In genomic region chr3:185646382-185647133, GRCh38 we compare ENCODE assay signal across 16 cellular contexts.
DNase-seq lines count a peak whose midpoint lies in the region; ATAC-seq and TF ChIP-seq lines count a peak whose summit lies in the region.
"Had no signal": no experiment of that assay in that cellular context is flagged by ENCODE, and none has a peak within 500 bp of the region (broad histone marks: within the 10 kb centered on the region; RNA-seq: fewer than 3 reads in every experiment).

No MANE protein-coding gene starts in this region.

- CTCF ChIA-PET in activated CD8-positive, alpha-beta T cell treated with anti-CD3 and anti-CD28 coated beads, Interleukin-2, amount 10 ng/mL, durations not matched to agents 7 days and 5 days (lab: Charles Lee): interaction anchor here (1.4 kb wide), 1 partner anchor 13 kb away, joined by 4 read pairs; no protein-coding TSS in a partner anchor

- peak; percentile 8 for DNase-seq in SIG-M5 treated with dmso at 0.1 percent for 504 hours (lab: John Stamatoyannopoulos, UW; ENCODE audit: unreplicated experiment)
- no peak for DNase-seq in SIG-M5 (lab: John Stamatoyannopoulos, UW)
- DNase-seq in osteocyte (ENCODE audit: extremely low spot score, unreplicated experiment): peak; percentile 63
- no peak for DNase-seq in activated CD8-positive, alpha-beta T cell treated with anti-CD3 and anti-CD28 coated beads, Interleukin-2, amount 10 ng/mL, durations not matched to agents 7 days and 5 days
- DNase-seq in DMS 273 (lab: John Stamatoyannopoulos, UW; ENCODE audit: unreplicated experiment): no peak
- DNase-seq: activated CD8-positive, alpha-beta memory T cell treated with anti-CD3 and anti-CD28 coated beads, Interleukin-2, amount 10 ng/mL, durations not matched to agents 7 days and 5 days; activated naive CD8-positive, alpha-beta T cell treated with anti-CD3 and anti-CD28 coated beads for 36 hours; dermis blood vessel endothelial cell; DMS 273 treated with DMSO at 0.1 percent for 48 hours; foreskin keratinocyte; NCI-H2029 had no signal

- ATAC-seq in activated CD8-positive, alpha-beta T cell treated with anti-CD3 and anti-CD28 coated beads, Interleukin-2, amount 10 ng/mL, durations not matched to agents 7 days and 5 days: no peak
- no peak for ATAC-seq in HG03520 (IDR thresholded peaks at IDR 0.05; ENCODE audit: unreplicated experiment)
- ATAC-seq: activated CD8-positive, alpha-beta memory T cell treated with anti-CD3 and anti-CD28 coated beads, Interleukin-2, amount 10 ng/mL, durations not matched to agents 7 days and 5 days; foreskin keratinocyte had no signal

- no peaks in the 10 kb centered on the region for H3K27me3 Mint-ChIP-seq in brain
- H3K27me3 Mint-ChIP-seq in osteocyte (ENCODE audit: unreplicated experiment): no peaks in the 10 kb centered on the region
- peaks cover 6% of the 10 kb centered on the region for H3K27me3 Mint-ChIP-seq in activated CD8-positive, alpha-beta T cell treated with anti-CD3 and anti-CD28 coated beads, Interleukin-2, amount 10 ng/mL, durations not matched to agents 7 days and 5 days (ENCODE audit: low read depth)

- peaks cover 22% of the 10 kb centered on the region for H3K4me1 ChIP-seq in HUES48 (ENCODE audit: control insufficient read depth, insufficient read depth, low read length)
- H3K4me1 ChIP-seq: foreskin keratinocyte, vagina had no signal

- H3K9me3 Mint-ChIP-seq in brain: no peaks in the 10 kb centered on the region
- H3K9me3 Mint-ChIP-seq in osteocyte (ENCODE audit: unreplicated experiment): no peaks in the 10 kb centered on the region
- no peaks in the 10 kb centered on the region for H3K9me3 Mint-ChIP-seq in activated CD8-positive, alpha-beta T cell treated with anti-CD3 and anti-CD28 coated beads, Interleukin-2, amount 10 ng/mL, durations not matched to agents 7 days and 5 days (ENCODE audit: insufficient read depth)
- H3K9me3 Mint-ChIP-seq: activated naive CD8-positive, alpha-beta T cell treated with anti-CD3 and anti-CD28 coated beads for 36 hours had no signal

- no peaks in the 10 kb centered on the region for H3K27me3 ChIP-seq in HUES48 (ENCODE audit: control insufficient read depth, insufficient read depth, low read length)
- H3K27me3 ChIP-seq: foreskin keratinocyte, neutrophil, vagina had no signal

- H3K36me3 Mint-ChIP-seq in brain: peaks cover 71% of the 10 kb centered on the region
- H3K36me3 Mint-ChIP-seq in osteocyte (ENCODE audit: unreplicated experiment): peaks cover 56% of the 10 kb centered on the region
- H3K36me3 Mint-ChIP-seq in activated CD8-positive, alpha-beta T cell treated with anti-CD3 and anti-CD28 coated beads, Interleukin-2, amount 10 ng/mL, durations not matched to agents 7 days and 5 days (ENCODE audit: low read depth): no peaks in the 10 kb centered on the region
- H3K36me3 Mint-ChIP-seq: activated CD8-positive, alpha-beta memory T cell treated with anti-CD3 and anti-CD28 coated beads, Interleukin-2, amount 10 ng/mL, durations not matched to agents 7 days and 5 days; activated naive CD8-positive, alpha-beta T cell treated with anti-CD3 and anti-CD28 coated beads for 36 hours had no signal

- no peak for TF ChIP-seq CTCF in brain (conservative IDR thresholded peaks at IDR 0.05)
- no peak for TF ChIP-seq CTCF in osteocyte (IDR thresholded peaks at IDR 0.05)

- H3K27ac ChIP-seq in HUES48 (ENCODE audit: low read depth, low read length): peak overlapping the region; percentile 82
- H3K27ac ChIP-seq: foreskin keratinocyte, neutrophil, vagina had no signal

- peaks cover 5% of the 10 kb centered on the region for H3K4me1 Mint-ChIP-seq in brain
- peaks cover 40% of the 10 kb centered on the region for H3K4me1 Mint-ChIP-seq in osteocyte (ENCODE audit: unreplicated experiment)
- no peaks in the 10 kb centered on the region for H3K4me1 Mint-ChIP-seq in activated CD8-positive, alpha-beta T cell treated with anti-CD3 and anti-CD28 coated beads, Interleukin-2, amount 10 ng/mL, durations not matched to agents 7 days and 5 days (ENCODE audit: low read depth)
- H3K4me1 Mint-ChIP-seq: activated CD8-positive, alpha-beta memory T cell treated with anti-CD3 and anti-CD28 coated beads, Interleukin-2, amount 10 ng/mL, durations not matched to agents 7 days and 5 days; activated naive CD8-positive, alpha-beta T cell treated with anti-CD3 and anti-CD28 coated beads for 36 hours had no signal

- H3K4me3 Mint-ChIP-seq in brain (no peak overlapping the region), osteocyte (ENCODE audit: unreplicated experiment) (no peak overlapping the region)
- no peak overlapping the region for H3K4me3 Mint-ChIP-seq in activated CD8-positive, alpha-beta T cell treated with anti-CD3 and anti-CD28 coated beads, Interleukin-2, amount 10 ng/mL, durations not matched to agents 7 days and 5 days
- H3K4me3 Mint-ChIP-seq: activated CD8-positive, alpha-beta memory T cell treated with anti-CD3 and anti-CD28 coated beads, Interleukin-2, amount 10 ng/mL, durations not matched to agents 7 days and 5 days; activated naive CD8-positive, alpha-beta T cell treated with anti-CD3 and anti-CD28 coated beads for 36 hours had no signal

- peaks cover 80% of the 10 kb centered on the region for H3K36me3 ChIP-seq in HUES48 (ENCODE audit: control insufficient read depth, insufficient read depth, low read length)
- H3K36me3 ChIP-seq: neutrophil had no signal

- H3K4me3 ChIP-seq in HUES48 (ENCODE audit: low read depth, low read length): no peak overlapping the region
- H3K4me3 ChIP-seq: vagina had no signal

- H3K27ac Mint-ChIP-seq in brain (peak overlapping the region in 3 of 5 experiments; percentile 43 to 84 (median 57)), osteocyte (ENCODE audit: unreplicated experiment) (peak overlapping the region; percentile 83)
- H3K27ac Mint-ChIP-seq in activated CD8-positive, alpha-beta T cell treated with anti-CD3 and anti-CD28 coated beads, Interleukin-2, amount 10 ng/mL, durations not matched to agents 7 days and 5 days: no peak overlapping the region
- H3K27ac Mint-ChIP-seq: activated CD8-positive, alpha-beta memory T cell treated with anti-CD3 and anti-CD28 coated beads, Interleukin-2, amount 10 ng/mL, durations not matched to agents 7 days and 5 days; activated naive CD8-positive, alpha-beta T cell treated with anti-CD3 and anti-CD28 coated beads for 36 hours had no signal

- no peak overlapping the region for H3K9ac ChIP-seq in HUES48 (ENCODE audit: low read depth, low read length)

- POLR2A ChIA-PET in activated CD8-positive, alpha-beta T cell treated with anti-CD3 and anti-CD28 coated beads, Interleukin-2, amount 10 ng/mL, durations not matched to agents 7 days and 5 days (lab: Charles Lee): interaction anchor here (0.6 kb wide), 1 partner anchor 1177 kb away, joined by 3 read pairs; no protein-coding TSS in a partner anchor

- H3K9me3 ChIP-seq in HUES48 (ENCODE audit: control insufficient read depth, insufficient read depth, low read length): no peaks in the 10 kb centered on the region
- H3K9me3 ChIP-seq: neutrophil, vagina had no signal

Comparison
In these comparisons a context has a peak if more than half of its experiments do, and no peak if none do; other contexts are left out.
1. DNase-seq: peak in SIG-M5 treated with dmso at 0.1 percent for 504 hours (single experiment) and osteocyte (single experiment); none in SIG-M5 (single experiment), activated CD8-positive, alpha-beta T cell treated with anti-CD3 and anti-CD28 coated beads, Interleukin-2, amount 10 ng/mL, durations not matched to agents 7 days and 5 days (single experiment) and DMS 273 (single experiment).